Comparison of ENCODE assay signal across 1 cellular context in the genomic region with DNA sequence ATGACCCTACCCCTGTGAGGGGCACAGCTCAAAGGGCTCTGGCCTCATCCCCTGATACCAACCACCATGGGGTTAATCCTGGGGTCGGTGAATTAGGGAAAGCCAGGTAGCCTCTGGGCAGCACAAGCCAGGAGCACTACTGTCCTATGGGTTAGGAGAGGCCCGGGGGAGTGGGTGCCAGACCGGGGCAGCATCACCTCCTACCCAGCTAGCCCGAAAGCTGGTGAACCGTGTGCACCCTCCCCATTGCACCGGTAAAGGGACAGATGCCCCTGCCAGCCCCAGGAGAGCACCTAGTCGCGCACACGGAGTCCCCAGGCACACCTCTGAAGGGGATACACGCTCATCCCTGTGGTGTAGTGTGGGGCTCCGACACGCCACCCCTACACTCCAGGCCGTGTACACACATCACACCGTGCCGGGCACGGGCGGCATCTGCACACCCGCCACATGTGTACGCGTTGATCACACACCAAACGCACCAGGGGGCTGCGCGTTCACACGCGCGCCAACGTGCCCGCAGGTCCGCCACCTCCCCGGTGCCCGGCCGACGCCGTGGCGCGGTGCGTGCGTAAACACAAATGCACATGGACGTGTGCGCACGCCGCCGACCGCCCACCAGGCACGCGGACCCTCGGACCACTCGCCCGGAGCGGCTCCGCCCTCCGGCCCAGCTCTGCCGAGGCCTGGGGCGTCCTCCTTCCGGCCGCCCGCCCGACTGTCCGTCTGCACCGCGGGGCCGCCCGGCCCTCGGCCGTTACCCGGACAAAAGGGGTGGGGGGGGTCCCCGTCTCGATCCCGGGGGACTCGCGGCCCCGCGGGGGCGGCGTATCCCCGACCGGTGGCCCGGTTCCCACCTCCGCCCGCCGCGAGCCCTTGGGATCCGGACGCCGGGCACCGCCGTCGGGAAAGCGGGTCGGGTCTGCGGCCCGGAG.
TF ChIP-seq lines count a peak whose summit lies in the region.

No MANE protein-coding gene starts in this region.

TF ChIP-seq in WTC11, 78 proteins besides CTCF, POLR2A, EP300 and RAD21 (continued from another document):
- TF ChIP-seq, protein P1, sequence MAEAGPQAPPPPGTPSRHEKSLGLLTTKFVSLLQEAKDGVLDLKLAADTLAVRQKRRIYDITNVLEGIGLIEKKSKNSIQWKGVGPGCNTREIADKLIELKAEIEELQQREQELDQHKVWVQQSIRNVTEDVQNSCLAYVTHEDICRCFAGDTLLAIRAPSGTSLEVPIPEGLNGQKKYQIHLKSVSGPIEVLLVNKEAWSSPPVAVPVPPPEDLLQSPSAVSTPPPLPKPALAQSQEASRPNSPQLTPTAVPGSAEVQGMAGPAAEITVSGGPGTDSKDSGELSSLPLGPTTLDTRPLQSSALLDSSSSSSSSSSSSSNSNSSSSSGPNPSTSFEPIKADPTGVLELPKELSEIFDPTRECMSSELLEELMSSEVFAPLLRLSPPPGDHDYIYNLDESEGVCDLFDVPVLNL (CRISPR knock-in tag; IDR thresholded peaks at IDR 0.05; ENCODE audit: borderline replicate concordance, low read depth), result no peak
- TF ChIP-seq, protein P2, sequence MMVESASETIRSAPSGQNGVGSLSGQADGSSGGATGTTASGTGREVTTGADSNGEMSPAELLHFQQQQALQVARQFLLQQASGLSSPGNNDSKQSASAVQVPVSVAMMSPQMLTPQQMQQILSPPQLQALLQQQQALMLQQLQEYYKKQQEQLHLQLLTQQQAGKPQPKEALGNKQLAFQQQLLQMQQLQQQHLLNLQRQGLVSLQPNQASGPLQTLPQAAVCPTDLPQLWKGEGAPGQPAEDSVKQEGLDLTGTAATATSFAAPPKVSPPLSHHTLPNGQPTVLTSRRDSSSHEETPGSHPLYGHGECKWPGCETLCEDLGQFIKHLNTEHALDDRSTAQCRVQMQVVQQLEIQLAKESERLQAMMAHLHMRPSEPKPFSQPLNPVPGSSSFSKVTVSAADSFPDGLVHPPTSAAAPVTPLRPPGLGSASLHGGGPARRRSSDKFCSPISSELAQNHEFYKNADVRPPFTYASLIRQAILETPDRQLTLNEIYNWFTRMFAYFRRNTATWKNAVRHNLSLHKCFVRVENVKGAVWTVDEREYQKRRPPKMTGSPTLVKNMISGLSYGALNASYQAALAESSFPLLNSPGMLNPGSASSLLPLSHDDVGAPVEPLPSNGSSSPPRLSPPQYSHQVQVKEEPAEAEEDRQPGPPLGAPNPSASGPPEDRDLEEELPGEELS (CRISPR knock-in tag; IDR thresholded peaks at IDR 0.05), result peak; percentile 33; the same call in 1 of the 2 replicates
- TF ChIP-seq ESRRA (CRISPR knock-in tag; IDR thresholded peaks at IDR 0.05; ENCODE audit: borderline replicate concordance) (no peak), NFE2L1 (CRISPR knock-in tag; IDR thresholded peaks at IDR 0.05) (no peak), ZNF138 (CRISPR knock-in tag; conservative IDR thresholded peaks at IDR 0.05) (no peak), FOXP1 (CRISPR knock-in tag; IDR thresholded peaks at IDR 0.05; ENCODE audit: borderline replicate concordance) (peak; percentile 53; the same call in 1 of the 2 replicates), PRRX2 (CRISPR knock-in tag; IDR thresholded peaks at IDR 0.05) (0 out of 2 replicates have a peak, but pooled peaks have one; percentile 33), ZNF423 (CRISPR knock-in tag; IDR thresholded peaks at IDR 0.05) (no peak), NFATC4 (CRISPR knock-in tag; IDR thresholded peaks at IDR 0.05) (no peak), GABPB1 (CRISPR knock-in tag; IDR thresholded peaks at IDR 0.05) (no peak), TP53 (CRISPR knock-in tag; IDR thresholded peaks at IDR 0.05) (peak; percentile 18; the same call in 1 of the 2 replicates), GRHL2 (CRISPR knock-in tag; IDR thresholded peaks at IDR 0.05; ENCODE audit: insufficient replicate concordance, severe bottlenecking) (no peak), RORB (CRISPR knock-in tag; IDR thresholded peaks at IDR 0.05) (no peak), RELA (CRISPR knock-in tag; IDR thresholded peaks at IDR 0.05; ENCODE audit: borderline replicate concordance) (peak; percentile 53; the same call in 1 of the 2 replicates), FOXK1 (CRISPR knock-in tag; IDR thresholded peaks at IDR 0.05) (peak; percentile 90), MYBL2 (CRISPR knock-in tag; IDR thresholded peaks at IDR 0.05) (no peak)
- TF ChIP-seq, protein P3, sequence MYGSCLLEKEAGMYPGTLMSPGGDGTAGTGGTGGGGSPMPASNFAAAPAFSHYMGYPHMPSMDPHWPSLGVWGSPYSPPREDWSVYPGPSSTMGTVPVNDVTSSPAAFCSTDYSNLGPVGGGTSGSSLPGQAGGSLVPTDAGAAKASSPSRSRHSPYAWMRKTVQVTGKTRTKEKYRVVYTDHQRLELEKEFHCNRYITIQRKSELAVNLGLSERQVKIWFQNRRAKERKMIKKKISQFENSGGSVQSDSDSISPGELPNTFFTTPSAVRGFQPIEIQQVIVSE (CRISPR knock-in tag; IDR thresholded peaks at IDR 0.05; ENCODE audit: borderline replicate concordance), result no peak
- TF ChIP-seq, protein P4, sequence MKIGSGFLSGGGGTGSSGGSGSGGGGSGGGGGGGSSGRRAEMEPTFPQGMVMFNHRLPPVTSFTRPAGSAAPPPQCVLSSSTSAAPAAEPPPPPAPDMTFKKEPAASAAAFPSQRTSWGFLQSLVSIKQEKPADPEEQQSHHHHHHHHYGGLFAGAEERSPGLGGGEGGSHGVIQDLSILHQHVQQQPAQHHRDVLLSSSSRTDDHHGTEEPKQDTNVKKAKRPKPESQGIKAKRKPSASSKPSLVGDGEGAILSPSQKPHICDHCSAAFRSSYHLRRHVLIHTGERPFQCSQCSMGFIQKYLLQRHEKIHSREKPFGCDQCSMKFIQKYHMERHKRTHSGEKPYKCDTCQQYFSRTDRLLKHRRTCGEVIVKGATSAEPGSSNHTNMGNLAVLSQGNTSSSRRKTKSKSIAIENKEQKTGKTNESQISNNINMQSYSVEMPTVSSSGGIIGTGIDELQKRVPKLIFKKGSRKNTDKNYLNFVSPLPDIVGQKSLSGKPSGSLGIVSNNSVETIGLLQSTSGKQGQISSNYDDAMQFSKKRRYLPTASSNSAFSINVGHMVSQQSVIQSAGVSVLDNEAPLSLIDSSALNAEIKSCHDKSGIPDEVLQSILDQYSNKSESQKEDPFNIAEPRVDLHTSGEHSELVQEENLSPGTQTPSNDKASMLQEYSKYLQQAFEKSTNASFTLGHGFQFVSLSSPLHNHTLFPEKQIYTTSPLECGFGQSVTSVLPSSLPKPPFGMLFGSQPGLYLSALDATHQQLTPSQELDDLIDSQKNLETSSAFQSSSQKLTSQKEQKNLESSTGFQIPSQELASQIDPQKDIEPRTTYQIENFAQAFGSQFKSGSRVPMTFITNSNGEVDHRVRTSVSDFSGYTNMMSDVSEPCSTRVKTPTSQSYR (CRISPR knock-in tag; IDR thresholded peaks at IDR 0.05), result no peak
- TF ChIP-seq, protein P5, sequence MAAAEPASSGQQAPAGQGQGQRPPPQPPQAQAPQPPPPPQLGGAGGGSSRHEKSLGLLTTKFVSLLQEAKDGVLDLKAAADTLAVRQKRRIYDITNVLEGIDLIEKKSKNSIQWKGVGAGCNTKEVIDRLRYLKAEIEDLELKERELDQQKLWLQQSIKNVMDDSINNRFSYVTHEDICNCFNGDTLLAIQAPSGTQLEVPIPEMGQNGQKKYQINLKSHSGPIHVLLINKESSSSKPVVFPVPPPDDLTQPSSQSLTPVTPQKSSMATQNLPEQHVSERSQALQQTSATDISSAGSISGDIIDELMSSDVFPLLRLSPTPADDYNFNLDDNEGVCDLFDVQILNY (CRISPR knock-in tag; IDR thresholded peaks at IDR 0.05), result 0 out of 2 replicates have a peak, but pooled peaks have one; percentile 27
- TF ChIP-seq, protein P6, sequence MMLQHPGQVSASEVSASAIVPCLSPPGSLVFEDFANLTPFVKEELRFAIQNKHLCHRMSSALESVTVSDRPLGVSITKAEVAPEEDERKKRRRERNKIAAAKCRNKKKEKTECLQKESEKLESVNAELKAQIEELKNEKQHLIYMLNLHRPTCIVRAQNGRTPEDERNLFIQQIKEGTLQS (CRISPR knock-in tag; conservative IDR thresholded peaks at IDR 0.05), result no peak
- TF ChIP-seq, protein P7, sequence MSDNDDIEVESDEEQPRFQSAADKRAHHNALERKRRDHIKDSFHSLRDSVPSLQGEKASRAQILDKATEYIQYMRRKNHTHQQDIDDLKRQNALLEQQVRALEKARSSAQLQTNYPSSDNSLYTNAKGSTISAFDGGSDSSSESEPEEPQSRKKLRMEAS (CRISPR knock-in tag; IDR thresholded peaks at IDR 0.05), result peak; percentile 17; the same call in 1 of the 2 replicates
- TF ChIP-seq, protein P8, sequence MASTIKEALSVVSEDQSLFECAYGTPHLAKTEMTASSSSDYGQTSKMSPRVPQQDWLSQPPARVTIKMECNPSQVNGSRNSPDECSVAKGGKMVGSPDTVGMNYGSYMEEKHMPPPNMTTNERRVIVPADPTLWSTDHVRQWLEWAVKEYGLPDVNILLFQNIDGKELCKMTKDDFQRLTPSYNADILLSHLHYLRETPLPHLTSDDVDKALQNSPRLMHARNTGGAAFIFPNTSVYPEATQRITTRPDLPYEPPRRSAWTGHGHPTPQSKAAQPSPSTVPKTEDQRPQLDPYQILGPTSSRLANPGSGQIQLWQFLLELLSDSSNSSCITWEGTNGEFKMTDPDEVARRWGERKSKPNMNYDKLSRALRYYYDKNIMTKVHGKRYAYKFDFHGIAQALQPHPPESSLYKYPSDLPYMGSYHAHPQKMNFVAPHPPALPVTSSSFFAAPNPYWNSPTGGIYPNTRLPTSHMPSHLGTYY (CRISPR knock-in tag; IDR thresholded peaks at IDR 0.05), result peak; percentile 60; the same call in 1 of the 2 replicates
- TF ChIP-seq, protein P9, sequence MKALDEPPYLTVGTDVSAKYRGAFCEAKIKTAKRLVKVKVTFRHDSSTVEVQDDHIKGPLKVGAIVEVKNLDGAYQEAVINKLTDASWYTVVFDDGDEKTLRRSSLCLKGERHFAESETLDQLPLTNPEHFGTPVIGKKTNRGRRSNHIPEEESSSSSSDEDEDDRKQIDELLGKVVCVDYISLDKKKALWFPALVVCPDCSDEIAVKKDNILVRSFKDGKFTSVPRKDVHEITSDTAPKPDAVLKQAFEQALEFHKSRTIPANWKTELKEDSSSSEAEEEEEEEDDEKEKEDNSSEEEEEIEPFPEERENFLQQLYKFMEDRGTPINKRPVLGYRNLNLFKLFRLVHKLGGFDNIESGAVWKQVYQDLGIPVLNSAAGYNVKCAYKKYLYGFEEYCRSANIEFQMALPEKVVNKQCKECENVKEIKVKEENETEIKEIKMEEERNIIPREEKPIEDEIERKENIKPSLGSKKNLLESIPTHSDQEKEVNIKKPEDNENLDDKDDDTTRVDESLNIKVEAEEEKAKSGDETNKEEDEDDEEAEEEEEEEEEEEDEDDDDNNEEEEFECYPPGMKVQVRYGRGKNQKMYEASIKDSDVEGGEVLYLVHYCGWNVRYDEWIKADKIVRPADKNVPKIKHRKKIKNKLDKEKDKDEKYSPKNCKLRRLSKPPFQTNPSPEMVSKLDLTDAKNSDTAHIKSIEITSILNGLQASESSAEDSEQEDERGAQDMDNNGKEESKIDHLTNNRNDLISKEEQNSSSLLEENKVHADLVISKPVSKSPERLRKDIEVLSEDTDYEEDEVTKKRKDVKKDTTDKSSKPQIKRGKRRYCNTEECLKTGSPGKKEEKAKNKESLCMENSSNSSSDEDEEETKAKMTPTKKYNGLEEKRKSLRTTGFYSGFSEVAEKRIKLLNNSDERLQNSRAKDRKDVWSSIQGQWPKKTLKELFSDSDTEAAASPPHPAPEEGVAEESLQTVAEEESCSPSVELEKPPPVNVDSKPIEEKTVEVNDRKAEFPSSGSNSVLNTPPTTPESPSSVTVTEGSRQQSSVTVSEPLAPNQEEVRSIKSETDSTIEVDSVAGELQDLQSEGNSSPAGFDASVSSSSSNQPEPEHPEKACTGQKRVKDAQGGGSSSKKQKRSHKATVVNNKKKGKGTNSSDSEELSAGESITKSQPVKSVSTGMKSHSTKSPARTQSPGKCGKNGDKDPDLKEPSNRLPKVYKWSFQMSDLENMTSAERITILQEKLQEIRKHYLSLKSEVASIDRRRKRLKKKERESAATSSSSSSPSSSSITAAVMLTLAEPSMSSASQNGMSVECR (CRISPR knock-in tag; IDR thresholded peaks at IDR 0.05; ENCODE audit: borderline replicate concordance), result no peak
- TF ChIP-seq, protein P10, sequence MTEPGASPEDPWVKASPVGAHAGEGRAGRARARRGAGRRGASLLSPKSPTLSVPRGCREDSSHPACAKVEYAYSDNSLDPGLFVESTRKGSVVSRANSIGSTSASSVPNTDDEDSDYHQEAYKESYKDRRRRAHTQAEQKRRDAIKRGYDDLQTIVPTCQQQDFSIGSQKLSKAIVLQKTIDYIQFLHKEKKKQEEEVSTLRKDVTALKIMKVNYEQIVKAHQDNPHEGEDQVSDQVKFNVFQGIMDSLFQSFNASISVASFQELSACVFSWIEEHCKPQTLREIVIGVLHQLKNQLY (CRISPR knock-in tag; IDR thresholded peaks at IDR 0.05), result peak; percentile 46; the same call in 1 of the 2 replicates
- TF ChIP-seq, protein P11, sequence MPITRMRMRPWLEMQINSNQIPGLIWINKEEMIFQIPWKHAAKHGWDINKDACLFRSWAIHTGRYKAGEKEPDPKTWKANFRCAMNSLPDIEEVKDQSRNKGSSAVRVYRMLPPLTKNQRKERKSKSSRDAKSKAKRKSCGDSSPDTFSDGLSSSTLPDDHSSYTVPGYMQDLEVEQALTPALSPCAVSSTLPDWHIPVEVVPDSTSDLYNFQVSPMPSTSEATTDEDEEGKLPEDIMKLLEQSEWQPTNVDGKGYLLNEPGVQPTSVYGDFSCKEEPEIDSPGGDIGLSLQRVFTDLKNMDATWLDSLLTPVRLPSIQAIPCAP (CRISPR knock-in tag; IDR thresholded peaks at IDR 0.05), result no peak
